ENCODE assay signal across 2 cellular contexts in genomic region chr7:95592570-95592969, GRCh38.
TF ChIP-seq lines count a peak whose summit lies in the region.

No MANE protein-coding gene starts in this region.

TF ChIP-seq in liver, 16 proteins besides CTCF, POLR2A, EP300 and RAD21:
- no peak for TF ChIP-seq FOXA1 (IDR thresholded peaks at IDR 0.05)
- TF ChIP-seq, protein P1, sequence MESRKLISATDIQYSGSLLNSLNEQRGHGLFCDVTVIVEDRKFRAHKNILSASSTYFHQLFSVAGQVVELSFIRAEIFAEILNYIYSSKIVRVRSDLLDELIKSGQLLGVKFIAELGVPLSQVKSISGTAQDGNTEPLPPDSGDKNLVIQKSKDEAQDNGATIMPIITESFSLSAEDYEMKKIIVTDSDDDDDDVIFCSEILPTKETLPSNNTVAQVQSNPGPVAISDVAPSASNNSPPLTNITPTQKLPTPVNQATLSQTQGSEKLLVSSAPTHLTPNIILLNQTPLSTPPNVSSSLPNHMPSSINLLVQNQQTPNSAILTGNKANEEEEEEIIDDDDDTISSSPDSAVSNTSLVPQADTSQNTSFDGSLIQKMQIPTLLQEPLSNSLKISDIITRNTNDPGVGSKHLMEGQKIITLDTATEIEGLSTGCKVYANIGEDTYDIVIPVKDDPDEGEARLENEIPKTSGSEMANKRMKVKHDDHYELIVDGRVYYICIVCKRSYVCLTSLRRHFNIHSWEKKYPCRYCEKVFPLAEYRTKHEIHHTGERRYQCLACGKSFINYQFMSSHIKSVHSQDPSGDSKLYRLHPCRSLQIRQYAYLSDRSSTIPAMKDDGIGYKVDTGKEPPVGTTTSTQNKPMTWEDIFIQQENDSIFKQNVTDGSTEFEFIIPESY (IDR thresholded peaks at IDR 0.05), result no peak
- TF ChIP-seq TAF1 (conservative IDR thresholded peaks at IDR 0.05), result no peak
- TF ChIP-seq JUND (IDR thresholded peaks at IDR 0.05), result no peak
- no peak for TF ChIP-seq YY1 (IDR thresholded peaks at IDR 0.05)
- no peak for TF ChIP-seq HNF4A (conservative IDR thresholded peaks at IDR 0.05)
- TF ChIP-seq, protein P2, sequence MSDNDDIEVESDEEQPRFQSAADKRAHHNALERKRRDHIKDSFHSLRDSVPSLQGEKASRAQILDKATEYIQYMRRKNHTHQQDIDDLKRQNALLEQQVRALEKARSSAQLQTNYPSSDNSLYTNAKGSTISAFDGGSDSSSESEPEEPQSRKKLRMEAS (IDR thresholded peaks at IDR 0.05), result no peak
- TF ChIP-seq GABPA (IDR thresholded peaks at IDR 0.05 in 1 of 2, conservative IDR thresholded peaks at IDR 0.05 in 1 of 2), result no peak
- TF ChIP-seq REST (IDR thresholded peaks at IDR 0.05), result no peak
- no peak for TF ChIP-seq NR2F2 (IDR thresholded peaks at IDR 0.05)
- no peak for TF ChIP-seq HNF4G (IDR thresholded peaks at IDR 0.05)
- TF ChIP-seq RXRA (IDR thresholded peaks at IDR 0.05), result no peak
- TF ChIP-seq, protein P3, sequence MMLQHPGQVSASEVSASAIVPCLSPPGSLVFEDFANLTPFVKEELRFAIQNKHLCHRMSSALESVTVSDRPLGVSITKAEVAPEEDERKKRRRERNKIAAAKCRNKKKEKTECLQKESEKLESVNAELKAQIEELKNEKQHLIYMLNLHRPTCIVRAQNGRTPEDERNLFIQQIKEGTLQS (IDR thresholded peaks at IDR 0.05), result no peak

TF ChIP-seq in HepG2, 621 proteins besides CTCF, POLR2A, EP300 and RAD21:
- TF ChIP-seq, protein P4, sequence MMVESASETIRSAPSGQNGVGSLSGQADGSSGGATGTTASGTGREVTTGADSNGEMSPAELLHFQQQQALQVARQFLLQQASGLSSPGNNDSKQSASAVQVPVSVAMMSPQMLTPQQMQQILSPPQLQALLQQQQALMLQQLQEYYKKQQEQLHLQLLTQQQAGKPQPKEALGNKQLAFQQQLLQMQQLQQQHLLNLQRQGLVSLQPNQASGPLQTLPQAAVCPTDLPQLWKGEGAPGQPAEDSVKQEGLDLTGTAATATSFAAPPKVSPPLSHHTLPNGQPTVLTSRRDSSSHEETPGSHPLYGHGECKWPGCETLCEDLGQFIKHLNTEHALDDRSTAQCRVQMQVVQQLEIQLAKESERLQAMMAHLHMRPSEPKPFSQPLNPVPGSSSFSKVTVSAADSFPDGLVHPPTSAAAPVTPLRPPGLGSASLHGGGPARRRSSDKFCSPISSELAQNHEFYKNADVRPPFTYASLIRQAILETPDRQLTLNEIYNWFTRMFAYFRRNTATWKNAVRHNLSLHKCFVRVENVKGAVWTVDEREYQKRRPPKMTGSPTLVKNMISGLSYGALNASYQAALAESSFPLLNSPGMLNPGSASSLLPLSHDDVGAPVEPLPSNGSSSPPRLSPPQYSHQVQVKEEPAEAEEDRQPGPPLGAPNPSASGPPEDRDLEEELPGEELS (CRISPR knock-in tag; IDR thresholded peaks at IDR 0.05), result no peak
- TF ChIP-seq ZNF674 (CRISPR knock-in tag; IDR thresholded peaks at IDR 0.05; ENCODE audit: low read depth) (no peak), ZNF282 (IDR thresholded peaks at IDR 0.05; ENCODE audit: partially characterized antibody) (no peak), MIXL1 (CRISPR knock-in tag; IDR thresholded peaks at IDR 0.05) (no peak), ZSCAN22 (CRISPR knock-in tag; IDR thresholded peaks at IDR 0.05) (no peak), ZNF7 (CRISPR knock-in tag; IDR thresholded peaks at IDR 0.05) (no peak), HNF4G (IDR thresholded peaks at IDR 0.05; ENCODE audit: borderline replicate concordance, low read depth, low read length) (no peak), HNF4G (CRISPR knock-in tag; IDR thresholded peaks at IDR 0.05; ENCODE audit: borderline replicate concordance, low read depth) (no peak), SMYD3 (CRISPR knock-in tag; IDR thresholded peaks at IDR 0.05) (no peak), ZKSCAN1 (IDR thresholded peaks at IDR 0.05; ENCODE audit: low read length) (no peak), GTF3A (CRISPR knock-in tag; conservative IDR thresholded peaks at IDR 0.05) (no peak), RARA (CRISPR knock-in tag; IDR thresholded peaks at IDR 0.05) (no peak), HOXA3 (CRISPR knock-in tag; IDR thresholded peaks at IDR 0.05) (no peak), MTA3 (CRISPR knock-in tag; IDR thresholded peaks at IDR 0.05) (no peak), MTF1 (CRISPR knock-in tag; IDR thresholded peaks at IDR 0.05) (no peak), TAF1 (CRISPR knock-in tag; IDR thresholded peaks at IDR 0.05) (no peak), MAF1 (CRISPR knock-in tag; IDR thresholded peaks at IDR 0.05; ENCODE audit: borderline replicate concordance) (no peak)
- TF ChIP-seq, protein P5, sequence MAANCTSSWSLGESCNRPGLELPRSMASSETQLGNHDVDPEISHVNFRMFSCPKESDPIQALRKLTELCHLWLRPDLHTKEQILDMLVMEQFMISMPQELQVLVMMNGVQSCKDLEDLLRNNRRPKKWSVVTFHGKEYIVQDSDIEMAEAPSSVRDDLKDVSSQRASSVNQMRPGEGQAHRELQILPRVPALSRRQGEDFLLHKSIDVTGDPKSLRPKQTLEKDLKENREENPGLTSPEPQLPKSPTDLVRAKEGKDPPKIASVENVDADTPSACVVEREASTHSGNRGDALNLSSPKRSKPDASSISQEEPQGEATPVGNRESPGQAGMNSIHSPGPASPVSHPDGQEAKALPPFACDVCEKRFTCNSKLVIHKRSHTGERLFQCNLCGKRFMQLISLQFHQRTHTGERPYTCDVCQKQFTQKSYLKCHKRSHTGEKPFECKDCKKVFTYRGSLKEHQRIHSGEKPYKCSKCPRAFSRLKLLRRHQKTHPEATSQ (CRISPR knock-in tag; IDR thresholded peaks at IDR 0.05; ENCODE audit: borderline replicate concordance), result no peak
TF ChIP-seq in HepG2: peak in this region for 0.
